1 cellular context compared by ENCODE assay signal in the genomic region with DNA sequence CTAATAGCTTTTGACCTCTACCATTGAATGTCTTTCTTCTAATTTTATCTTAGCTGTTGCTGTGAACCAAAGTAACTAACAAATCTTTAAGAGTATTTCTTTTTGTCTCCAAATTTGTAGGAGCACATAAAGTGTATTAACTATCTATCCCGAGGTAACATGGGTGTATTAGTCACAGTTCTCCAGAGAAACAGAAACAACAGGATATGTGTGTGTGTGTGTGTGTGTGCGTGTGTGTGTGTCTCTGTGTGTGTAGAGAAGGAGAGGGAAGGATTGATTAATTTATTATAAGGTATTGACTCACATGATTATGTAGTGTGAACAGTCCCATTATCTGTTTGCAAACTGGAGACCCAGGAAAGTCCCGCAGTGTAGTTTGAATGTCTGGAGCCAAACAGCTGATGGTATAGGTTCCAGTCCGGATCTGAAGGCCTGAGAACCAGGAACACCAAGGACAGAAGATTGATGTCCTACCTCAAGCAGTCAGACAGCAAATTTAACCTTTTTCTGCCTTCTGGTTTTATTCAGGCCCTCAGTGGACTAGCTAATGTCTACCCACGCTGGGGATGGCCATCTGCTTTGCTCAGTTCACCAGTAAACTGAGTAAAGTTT.
TF ChIP-seq lines count a peak whose summit lies in the region.

No MANE protein-coding gene starts in this region.

TF ChIP-seq in IMR-90, 13 proteins besides CTCF, POLR2A, EP300 and RAD21:
- TF ChIP-seq SMC3 (IDR thresholded peaks at IDR 0.05; ENCODE audit: low read depth, low read length) (no peak), ELK1 (IDR thresholded peaks at IDR 0.05; ENCODE audit: borderline replicate concordance, low read depth, low read length) (no peak), NFE2L2 (IDR thresholded peaks at IDR 0.05; ENCODE audit: low read depth, low read length) (no peak), MAFK (IDR thresholded peaks at IDR 0.05; ENCODE audit: low read depth, low read length) (no peak), CHD1 (IDR thresholded peaks at IDR 0.05; ENCODE audit: low read depth, low read length) (no peak)
TF ChIP-seq in IMR-90: peak in this region for 0.
